30 cellular contexts compared by ENCODE assay signal in the genomic region with DNA sequence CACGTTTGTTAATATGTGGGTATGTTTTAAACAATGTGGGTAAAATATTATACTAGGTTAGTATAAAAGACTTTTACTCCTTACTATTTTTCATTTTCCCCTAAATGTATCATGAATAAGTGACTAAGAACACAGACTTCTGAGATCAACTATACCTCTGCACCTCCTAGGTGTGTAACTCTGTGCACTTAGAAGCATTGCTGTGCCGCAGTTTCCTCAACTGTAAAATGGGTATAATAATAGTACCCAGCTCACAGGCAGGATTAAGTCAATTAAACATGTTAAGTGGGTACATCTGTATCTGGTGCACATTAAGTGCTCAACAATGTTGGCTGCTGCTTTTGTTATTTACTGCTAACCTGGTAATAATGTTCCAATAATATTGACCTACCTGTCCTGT.
"Had no signal": no experiment of that assay in that cellular context is flagged by ENCODE, and none has a peak within 500 bp of the region (broad histone marks: within the 10 kb centered on the region; RNA-seq: fewer than 3 reads in every experiment).

No MANE protein-coding gene starts in this region.

- H3K4me1 ChIP-seq: parathyroid adenoma, psoas muscle, vagina had no signal

- H2AFZ ChIP-seq: parathyroid adenoma had no signal

- ATAC-seq: naive thymus-derived CD8-positive, alpha-beta T cell; natural killer cell treated with Interleukin-12 subunit alpha and Interleukin-12 subunit beta and Interleukin-15 and Interleukin-18, amount 100 ng/mL, for 72 hours; psoas muscle; right cardiac atrium; sciatic nerve; stimulated activated memory B cell treated with anti-CD40 and anti-IgM and Interleukin-4, amounts not matched to agents 10 μg/mL and 1 μg/mL and 100 μg/mL, for 72 hours; stimulated activated naive CD8-positive, alpha-beta T cell treated with anti-CD3 and anti-CD28 coated beads, Interleukin-15, amount 100 ng/mL, for 72 hours; stimulated activated naive CD8-positive, alpha-beta T cell treated with anti-CD3 and anti-CD28 coated beads, Interleukin-15, Interleukin-2, amounts not matched to agents 100 U/mL and 50 U/mL, for 24 hours had no signal

- H3K9ac ChIP-seq: parathyroid adenoma had no signal

- H3K27ac ChIP-seq: ovary, parathyroid adenoma, psoas muscle, skin epidermis, suprapubic skin, testis, tibial nerve, upper lobe of left lung, vagina had no signal

- DNase-seq: naive thymus-derived CD8-positive, alpha-beta T cell; nephron progenitor cell; occipital lobe; ovary; posterior cingulate gyrus; psoas muscle; right cardiac atrium; spleen; stimulated activated CD4-positive, alpha-beta T cell treated with anti-CD3 and anti-CD28 coated beads, Interleukin-12 subunit alpha, Interleukin-12 subunit beta, amount 100 ng/mL, for 4 hours; stimulated activated CD4-positive, alpha-beta T cell treated with anti-CD3 and anti-CD28 coated beads, Interleukin-1b, Interleukin-23, amount 100 ng/mL, for 48 hours; stimulated activated CD4-positive, alpha-beta T cell treated with anti-CD3 and anti-CD28 coated beads, Interleukin-4, amount 100 ng/mL, for 1 hour; stimulated activated CD4-positive, alpha-beta T cell treated with anti-CD3 and anti-CD28 coated beads, Interleukin-4, amount 100 ng/mL, for 4 hours; stimulated activated CD8-positive, alpha-beta memory T cell treated with anti-CD3 and anti-CD28 coated beads, Interleukin-4, amount 100 ng/mL, for 48 hours; stimulated activated naive CD4-positive, alpha-beta T cell; stimulated activated naive CD8-positive, alpha-beta T cell treated with anti-CD3 and anti-CD28 coated beads, Interleukin-15, amount 100 ng/mL, for 72 hours; stimulated activated naive CD8-positive, alpha-beta T cell treated with anti-CD3 and anti-CD28 coated beads, Interleukin-15, Interleukin-2, amounts not matched to agents 100 U/mL and 50 U/mL, for 24 hours; substantia nigra; testis; trophoblast cell; upper lobe of left lung had no signal

- H3K79me2 ChIP-seq: parathyroid adenoma had no signal

- H3K9me3 ChIP-seq: ovary, psoas muscle, spleen, suprapubic skin, testis, tibial nerve, upper lobe of left lung, vagina had no signal

- H3K36me3 ChIP-seq: ovary, suprapubic skin, upper lobe of left lung, vagina had no signal

- H3K4me3 ChIP-seq: ovary, psoas muscle, skin epidermis, smooth muscle cell, spleen, suprapubic skin, testis, tibial nerve, upper lobe of left lung, vagina had no signal

- H3K27me3 ChIP-seq: ovary, spleen, suprapubic skin, testis, tibial nerve, upper lobe of left lung, vagina had no signal

- H3K4me2 ChIP-seq: smooth muscle cell had no signal

- FAIRE-seq: urothelium cell line had no signal
